15 cellular contexts compared by ENCODE assay signal in genomic region chrX:13265549-13266132, GRCh38. TPM values are rescaled to one million over a fixed set of nuclear protein-coding genes. Genes with fewer than 3 reads are reported as not detected.
A peak's percentile ranks its signal among the peaks of the same experiment; 100 is the strongest.
DNase-seq lines count a peak whose midpoint lies in the region; ATAC-seq and TF ChIP-seq lines count a peak whose summit lies in the region.
"Had no signal": no experiment of that assay in that cellular context is flagged by ENCODE, and none has a peak within 500 bp of the region (broad histone marks: within the 10 kb centered on the region; RNA-seq: fewer than 3 reads in every experiment).

No MANE protein-coding gene starts in this region.

- TF ChIP-seq CTCF in GM12875 (IDR thresholded peaks at IDR 0.05; ENCODE audit: borderline replicate concordance, insufficient read depth, low read depth, low read length): no peak

- DNase-seq in M059J (ENCODE audit: low read depth) (peak; percentile 70), caudate nucleus (lab: John Stamatoyannopoulos, UW) (no peak), left colon (no peak), epidermal melanocyte (ENCODE audit: insufficient read length, low spot score) (no peak)
- DNase-seq in stimulated activated naive CD4-positive, alpha-beta T cell treated with Interleukin-2 at 50 U/mL for 16 hours (lab: John Stamatoyannopoulos, UW): no peak
- DNase-seq: Caco-2, DMS53, H9, NCI-H1694, SHP77 treated with DMSO at 0.1 percent for 48 hours had no signal

- H3K27ac ChIP-seq in caudate nucleus (ENCODE audit: low read depth, low read length): peak overlapping the region; percentile 21

- intact Hi-C loops in left colon (cut with DNase I, micrococcal nuclease): no loop called here

- ATAC-seq in left colon (peak; percentile 69), GM21723 (IDR thresholded peaks at IDR 0.05; ENCODE audit: unreplicated experiment) (no peak), GM18519 (IDR thresholded peaks at IDR 0.05; ENCODE audit: low FRiP score, unreplicated experiment) (no peak)

- H3K4me3 ChIP-seq in GM12875 (ENCODE audit: low read depth, low read length): peak overlapping the region; percentile 55

RNA-seq across cellular contexts. Expression of gene ATXN3L, which starts 54.2 kb away (rescaled TPM):
- total RNA-seq in M059J (2014; rRNA removed; shearing (Covaris generic)): not detected in 2 replicates
- not detected for total RNA-seq in left colon
- total RNA-seq: A673, Caco-2, H9, HT1080 had no signal
